Comparison of ENCODE assay signal across 11 cellular contexts in the genomic region with DNA sequence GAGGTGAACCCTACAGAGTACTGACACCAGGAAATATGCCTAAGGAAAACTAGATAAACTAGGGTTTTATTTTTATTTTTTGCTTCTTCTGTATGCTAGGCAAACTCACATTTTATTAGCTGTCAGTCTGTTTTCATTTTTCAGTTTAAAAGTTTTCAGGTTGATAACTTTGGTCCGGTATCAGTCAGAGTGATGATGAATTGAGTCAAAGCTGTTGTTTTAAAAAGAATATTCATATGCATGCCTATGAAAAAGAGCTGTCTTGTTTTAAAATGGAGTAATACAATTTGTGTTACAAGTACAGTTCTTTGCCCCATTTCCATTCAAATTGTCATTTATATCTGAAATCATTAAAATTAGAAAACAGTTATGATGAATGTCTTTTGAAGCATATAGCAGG. TPM values are rescaled to one million over a fixed set of nuclear protein-coding genes. Genes with fewer than 3 reads are reported as not detected.
DNase-seq lines count a peak whose midpoint lies in the region; ATAC-seq and TF ChIP-seq lines count a peak whose summit lies in the region.
"Had no signal": no experiment of that assay in that cellular context is flagged by ENCODE, and none has a peak within 500 bp of the region (broad histone marks: within the 10 kb centered on the region; RNA-seq: fewer than 3 reads in every experiment).

No MANE protein-coding gene starts in this region.

- peak; percentile 36 to 43 for ATAC-seq in activated T-cell treated with anti-CD3 and anti-CD28 coated beads, Interleukin-2, amount 50 U/mL, for 72 hours (replicated peaks in 1 of 2)
- ATAC-seq in stimulated activated naive B cell treated with anti-CD40 and anti-IgM and Interleukin-4, amounts not matched to agents 10 μg/mL and 1 μg/mL and 100 μg/mL, for 72 hours (replicated peaks): peak in 1 of 2 donors; percentile 22
- no peak for ATAC-seq in GM18511 (IDR thresholded peaks at IDR 0.05; ENCODE audit: unreplicated experiment)

- no peak for TF ChIP-seq EP300 in ovary (IDR thresholded peaks at IDR 0.05)

- peak overlapping the region; percentile 62 to 86 for H3K4me3 Mint-ChIP-seq in activated T-cell treated with anti-CD3 and anti-CD28 coated beads, Interleukin-2, amount 50 U/mL, for 72 hours
- H3K4me3 Mint-ChIP-seq in immature natural killer cell: no peak overlapping the region
- peak overlapping the region in 1 of 2 donors; percentile 72 for H3K4me3 Mint-ChIP-seq in stimulated activated naive B cell treated with anti-CD40 and anti-IgM and Interleukin-4, amounts not matched to agents 10 μg/mL and 1 μg/mL and 100 μg/mL, for 72 hours

- TF ChIP-seq POLR2A in prostate gland (IDR thresholded peaks at IDR 0.05) (no peak), ovary (IDR thresholded peaks at IDR 0.05) (no peak)

- H3K4me1 ChIP-seq in OCI-LY7 (ENCODE audit: insufficient read depth, low read length, poor library complexity, severe bottlenecking): peaks cover 47% of the 10 kb centered on the region
- no peaks in the 10 kb centered on the region for H3K4me1 ChIP-seq in prostate gland (replicated peaks)
- H3K4me1 ChIP-seq in ovary (ENCODE audit: insufficient read depth): peaks cover 4% of the 10 kb centered on the region
- H3K4me1 ChIP-seq: colonic mucosa had no signal

- H3K9me3 Mint-ChIP-seq in activated T-cell treated with anti-CD3 and anti-CD28 coated beads, Interleukin-2, amount 50 U/mL, for 72 hours: no peaks in the 10 kb centered on the region
- H3K9me3 Mint-ChIP-seq in immature natural killer cell: no peaks in the 10 kb centered on the region
- peaks cover 2 to 3% of the 10 kb centered on the region in 2 donors for H3K9me3 Mint-ChIP-seq in stimulated activated naive B cell treated with anti-CD40 and anti-IgM and Interleukin-4, amounts not matched to agents 10 μg/mL and 1 μg/mL and 100 μg/mL, for 72 hours
- H3K9me3 Mint-ChIP-seq: activated CD4-positive, alpha-beta T cell treated with anti-CD3 and anti-CD28 coated beads, Interleukin-2, amount 10 ng/mL, durations not matched to agents 7 days and 5 days; activated naive CD8-positive, alpha-beta T cell treated with anti-CD3 and anti-CD28 coated beads, Interleukin-2, amount 10 ng/mL, durations not matched to agents 7 days and 5 days had no signal

- CTCF ChIA-PET in OCI-LY7 (lab: Charles Lee; ENCODE audit: unreplicated experiment): interaction anchor here (0.8 to 2.4 kb wide), 4 partner anchors 168 to 567 kb away, joined by 3 to 8 read pairs (median 6); no protein-coding TSS in a partner anchor

- 50% methylated on average over 1 of the region's 1 CpG for WGBS in prostate gland
- 58 to 65% (median 60%) methylated on average over 1 of the region's 1 CpG for WGBS in ovary, 3 donors

- H3K27ac ChIP-seq in OCI-LY7 (ENCODE audit: low read depth, low read length, poor library complexity, severe bottlenecking) (no peak overlapping the region), prostate gland (no peak overlapping the region), ovary (peak overlapping the region in 1 of 2 donors; percentile 14)

- peaks cover 98% of the 10 kb centered on the region for H3K79me2 ChIP-seq in OCI-LY7 (ENCODE audit: insufficient read depth, low read depth, low read length)

- POLR2A ChIA-PET in OCI-LY7 (lab: Charles Lee): interaction anchor here (0.7 to 3.2 kb wide), 14 partner anchors 10 to 567 kb away, joined by 3 to 21 read pairs (median 4); no protein-coding TSS in a partner anchor

- TF ChIP-seq CTCF in OCI-LY7 (conservative IDR thresholded peaks at IDR 0.05; ENCODE audit: low read length): no peak
- no peak for TF ChIP-seq CTCF in prostate gland (IDR thresholded peaks at IDR 0.05)
- TF ChIP-seq CTCF in ovary (IDR thresholded peaks at IDR 0.05): no peak

- H3K9me2 ChIP-seq in OCI-LY7 (ENCODE audit: insufficient read depth, low read length): no peaks in the 10 kb centered on the region

- H3K27me3 ChIP-seq in prostate gland (replicated peaks; ENCODE audit: insufficient read depth): no peaks in the 10 kb centered on the region
- H3K27me3 ChIP-seq in ovary: no peaks in the 10 kb centered on the region
- H3K27me3 ChIP-seq: colonic mucosa had no signal

- no peak overlapping the region for H2AFZ ChIP-seq in OCI-LY7 (ENCODE audit: low read length)

- no peak for DNase-seq in activated T-cell treated with anti-CD3 and anti-CD28 coated beads, Interleukin-2, amount 50 U/mL, for 72 hours
- no peak for DNase-seq in activated T-cell treated with anti-CD3 and anti-CD28 coated beads, Interleukin-2, amount 50 U/mL, for 48 hours
- DNase-seq in OCI-LY7 (ENCODE audit: low spot score) (no peak), immature natural killer cell (no peak), prostate gland (ENCODE audit: low spot score) (no peak), ovary (no peak)
- no peak for DNase-seq in stimulated activated naive B cell treated with anti-CD40 and anti-IgM and Interleukin-4, amounts not matched to agents 10 μg/mL and 1 μg/mL and 100 μg/mL, for 72 hours
- DNase-seq: activated CD4-positive, alpha-beta T cell treated with anti-CD3 and anti-CD28 coated beads, Interleukin-2, amount 10 ng/mL, durations not matched to agents 7 days and 5 days; activated naive CD8-positive, alpha-beta T cell treated with anti-CD3 and anti-CD28 coated beads, Interleukin-2, amount 10 ng/mL, durations not matched to agents 7 days and 5 days; colonic mucosa had no signal

- intact Hi-C loops in OCI-LY7 (cut with micrococcal nuclease; ENCODE audit: unreplicated experiment): loop anchor here (1.0 to 2.0 kb wide), 2 partner anchors 359 to 568 kb away; no protein-coding TSS in a partner anchor
- intact Hi-C loops in prostate gland (cut with DNase I): loop anchor here (2.0 to 10.0 kb wide), 2 partner anchors 353 to 567 kb away; no protein-coding TSS in a partner anchor
- intact Hi-C loops in ovary (cut with DNase I): loop anchor here in 3 of 4 donors (5.0 kb wide), 1 partner anchor 566 kb away; no protein-coding TSS in a partner anchor

- peaks cover 33% of the 10 kb centered on the region for H4K20me1 ChIP-seq in OCI-LY7 (ENCODE audit: insufficient read depth, low read length)

- H3K36me3 ChIP-seq in OCI-LY7 (ENCODE audit: insufficient read depth, low read length) (peaks cover 6% of the 10 kb centered on the region; the same call in 1 of the 2 replicates), prostate gland (no peaks in the 10 kb centered on the region), ovary (no peaks in the 10 kb centered on the region)
- H3K36me3 ChIP-seq: colonic mucosa had no signal

- no peaks in the 10 kb centered on the region for H3K36me3 Mint-ChIP-seq in activated T-cell treated with anti-CD3 and anti-CD28 coated beads, Interleukin-2, amount 50 U/mL, for 72 hours (ENCODE audit: insufficient read depth in 2 of 2)
- no peaks in the 10 kb centered on the region for H3K36me3 Mint-ChIP-seq in immature natural killer cell
- H3K36me3 Mint-ChIP-seq in stimulated activated naive B cell treated with anti-CD40 and anti-IgM and Interleukin-4, amounts not matched to agents 10 μg/mL and 1 μg/mL and 100 μg/mL, for 72 hours: peaks cover 5 to 13% of the 10 kb centered on the region in 2 donors
- H3K36me3 Mint-ChIP-seq: activated naive CD8-positive, alpha-beta T cell treated with anti-CD3 and anti-CD28 coated beads, Interleukin-2, amount 10 ng/mL, durations not matched to agents 7 days and 5 days had no signal

- peak overlapping the region; percentile 64 for H3K4me2 ChIP-seq in OCI-LY7 (ENCODE audit: low read length)

- H3K27ac Mint-ChIP-seq in activated T-cell treated with anti-CD3 and anti-CD28 coated beads, Interleukin-2, amount 50 U/mL, for 72 hours: peak overlapping the region; percentile 95
- H3K27ac Mint-ChIP-seq in immature natural killer cell: peak overlapping the region in 5 of 6 donors; percentile 23 to 73 (median 41)
- peak overlapping the region; percentile 81 for H3K27ac Mint-ChIP-seq in stimulated activated naive B cell treated with anti-CD40 and anti-IgM and Interleukin-4, amounts not matched to agents 10 μg/mL and 1 μg/mL and 100 μg/mL, for 72 hours
- H3K27ac Mint-ChIP-seq: activated naive CD8-positive, alpha-beta T cell treated with anti-CD3 and anti-CD28 coated beads, Interleukin-2, amount 10 ng/mL, durations not matched to agents 7 days and 5 days had no signal

- H3K9me3 ChIP-seq in OCI-LY7 (ENCODE audit: low read length) (no peaks in the 10 kb centered on the region), prostate gland (no peaks in the 10 kb centered on the region), ovary (no peaks in the 10 kb centered on the region)
- H3K9me3 ChIP-seq: colonic mucosa had no signal

- BruUV-seq in OCI-LY7 (replicated peaks; lab: Mats Ljungman, UMichigan): no TSS peak

- peaks cover 87% of the 10 kb centered on the region for H3K4me1 Mint-ChIP-seq in activated T-cell treated with anti-CD3 and anti-CD28 coated beads, Interleukin-2, amount 50 U/mL, for 72 hours (ENCODE audit: low read depth)
- peaks cover 64 to 87% of the 10 kb centered on the region in 2 donors for H3K4me1 Mint-ChIP-seq in immature natural killer cell
- H3K4me1 Mint-ChIP-seq in stimulated activated naive B cell treated with anti-CD40 and anti-IgM and Interleukin-4, amounts not matched to agents 10 μg/mL and 1 μg/mL and 100 μg/mL, for 72 hours: peaks cover 68 to 95% of the 10 kb centered on the region in 2 donors

- H3K4me3 ChIP-seq in OCI-LY7 (ENCODE audit: low read depth, low read length, poor library complexity, severe bottlenecking): no peak overlapping the region
- no peak overlapping the region for H3K4me3 ChIP-seq in prostate gland
- no peak overlapping the region for H3K4me3 ChIP-seq in ovary
- H3K4me3 ChIP-seq: colonic mucosa had no signal

- no peaks in the 10 kb centered on the region for H3K27me3 Mint-ChIP-seq in activated T-cell treated with anti-CD3 and anti-CD28 coated beads, Interleukin-2, amount 50 U/mL, for 72 hours (ENCODE audit: low read depth)
- no peaks in the 10 kb centered on the region for H3K27me3 Mint-ChIP-seq in immature natural killer cell (ENCODE audit: low read depth in 3 of 3)
- H3K27me3 Mint-ChIP-seq in stimulated activated naive B cell treated with anti-CD40 and anti-IgM and Interleukin-4, amounts not matched to agents 10 μg/mL and 1 μg/mL and 100 μg/mL, for 72 hours: no peaks in the 10 kb centered on the region
- H3K27me3 Mint-ChIP-seq: activated CD4-positive, alpha-beta T cell treated with anti-CD3 and anti-CD28 coated beads, Interleukin-2, amount 10 ng/mL, durations not matched to agents 7 days and 5 days; activated naive CD8-positive, alpha-beta T cell treated with anti-CD3 and anti-CD28 coated beads, Interleukin-2, amount 10 ng/mL, durations not matched to agents 7 days and 5 days had no signal

RNA-seq across cellular contexts. Expression of gene MAP3K1, which starts 22.6 kb away (rescaled TPM):
- 10 to 100 TPM; 21.4 to 21.8 TPM for total RNA-seq in activated T-cell treated with anti-CD3 and anti-CD28 coated beads, Interleukin-2, amount 50 U/mL, for 72 hours
- 25.9 and 29.9 TPM in 2 replicates for total RNA-seq in OCI-LY7 (2014; rRNA removed; shearing (Covaris generic))
- total RNA-seq in OCI-LY7 (2022) (29.4 and 31.5 TPM in 2 replicates), prostate gland (10 to 100 TPM; 31.7 to 40.6 TPM), ovary (10 to 100 TPM; 15.7 to 29.8 (median 21.7) TPM)
- polyA plus RNA-seq in immature natural killer cell (10 to 100 TPM in 2 of 3 donors, 1 to 10 TPM in 1; 5.8 to 16.7 (median 10.2) TPM), ovary (10 to 100 TPM in 1 of 2 donors, 1 to 10 TPM in 1; 5.4 to 12.2 TPM)

Comparison
In these comparisons a context has a peak if more than half of its experiments do, and no peak if none do; other contexts are left out.
1. H3K27ac Mint-ChIP-seq: peak in every context shown above with its lines; median percentile 95 in activated T-cell treated with anti-CD3 and anti-CD28 coated beads, Interleukin-2, amount 50 U/mL, for 72 hours; 81 in stimulated activated naive B cell treated with anti-CD40 and anti-IgM and Interleukin-4, amounts not matched to agents 10 μg/mL and 1 μg/mL and 100 μg/mL, for 72 hours; 41 in immature natural killer cell.
2. H3K4me3 Mint-ChIP-seq: peak in activated T-cell treated with anti-CD3 and anti-CD28 coated beads, Interleukin-2, amount 50 U/mL, for 72 hours (2 of 2); none in immature natural killer cell (0 of 5).